Comparison of ENCODE assay signal across 24 cellular contexts in the genomic region with DNA sequence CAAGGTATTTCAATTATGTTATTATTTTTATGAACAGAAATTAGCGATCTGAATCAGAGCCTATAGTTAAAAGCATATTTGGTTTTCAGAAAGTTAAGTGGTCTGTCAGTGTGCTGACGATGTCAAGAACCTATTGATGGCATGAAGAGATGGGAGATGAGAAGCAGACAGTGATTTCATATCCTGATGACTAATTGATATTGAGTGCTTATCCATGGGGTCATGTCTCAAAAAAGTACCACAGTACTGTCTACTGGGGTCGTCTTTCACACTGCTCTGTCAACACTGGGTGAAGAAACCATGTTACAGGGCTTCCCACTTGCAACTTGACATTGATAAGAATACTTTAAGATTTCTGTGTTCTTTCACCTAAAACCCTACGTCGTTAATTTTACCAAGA.
"Had no signal": no experiment of that assay in that cellular context is flagged by ENCODE, and none has a peak within 500 bp of the region (broad histone marks: within the 10 kb centered on the region; RNA-seq: fewer than 3 reads in every experiment).

No MANE protein-coding gene starts in this region.

- H3K9me3 ChIP-seq: prostate gland, sigmoid colon, stomach, thyroid gland, vagina had no signal

- H3K4me3 ChIP-seq: lung, neural progenitor cell, prostate gland, sigmoid colon, stomach, thyroid gland, vagina had no signal

- H3K4me1 ChIP-seq: neural progenitor cell, prostate gland, sigmoid colon, thyroid gland, vagina had no signal

- H3K36me3 Mint-ChIP-seq: immature natural killer cell; neural progenitor cell; stimulated activated effector memory CD8-positive, alpha-beta T cell treated with anti-CD3 and anti-CD28 coated beads, Interleukin-12 subunit alpha, Interleukin-12 subunit beta, amount 100 ng/mL, for 72 hours had no signal

- H3K27me3 ChIP-seq: neural progenitor cell, sigmoid colon, stomach, thyroid gland, vagina had no signal

- H3K9me3 Mint-ChIP-seq: effector memory CD8-positive, alpha-beta T cell; immature natural killer cell; naive thymus-derived CD4-positive, alpha-beta T cell; nephron; stimulated activated effector memory CD8-positive, alpha-beta T cell treated with anti-CD3 and anti-CD28 coated beads, Interleukin-12 subunit alpha, Interleukin-12 subunit beta, amount 100 ng/mL, for 72 hours had no signal

- H3K4me2 ChIP-seq: neural progenitor cell had no signal

- DNase-seq: cortex of kidney; effector memory CD8-positive, alpha-beta T cell; hypothalamus; immature natural killer cell; mesendoderm; midbrain; naive thymus-derived CD4-positive, alpha-beta T cell; right cardiac atrium; sigmoid colon; stimulated activated CD4-positive, alpha-beta T cell treated with anti-CD3 and anti-CD28 coated beads, Interleukin-2, amount 100 ng/mL, for 24 hours; stimulated activated CD4-positive, alpha-beta T cell treated with anti-CD3 and anti-CD28 coated beads, Interleukin-4, amount 100 ng/mL, for 24 hours; stimulated activated naive CD4-positive, alpha-beta T cell treated with Interleukin-2 at 50 U/mL for 16 hours; stomach; thyroid gland; trophoblast cell had no signal

- H2AFZ ChIP-seq: neural progenitor cell had no signal

- H3K36me3 ChIP-seq: neural progenitor cell, prostate gland, sigmoid colon, stomach, thyroid gland, vagina had no signal

- FAIRE-seq: endometrium, frontal cortex, keratinocyte had no signal

- H3K4me3 Mint-ChIP-seq: effector memory CD8-positive, alpha-beta T cell; immature natural killer cell; naive thymus-derived CD4-positive, alpha-beta T cell; nephron; neural progenitor cell; stimulated activated effector memory CD8-positive, alpha-beta T cell treated with anti-CD3 and anti-CD28 coated beads, Interleukin-12 subunit alpha, Interleukin-12 subunit beta, amount 100 ng/mL, for 72 hours had no signal

- H3K27ac ChIP-seq: neural progenitor cell, prostate gland, sigmoid colon, stomach, thyroid gland, vagina had no signal

- H3K9ac ChIP-seq: neural progenitor cell had no signal

- H3K27ac Mint-ChIP-seq: effector memory CD8-positive, alpha-beta T cell; immature natural killer cell; naive thymus-derived CD4-positive, alpha-beta T cell; nephron; neural progenitor cell; stimulated activated effector memory CD8-positive, alpha-beta T cell treated with anti-CD3 and anti-CD28 coated beads, Interleukin-12 subunit alpha, Interleukin-12 subunit beta, amount 100 ng/mL, for 72 hours had no signal

- H3K4me1 Mint-ChIP-seq: immature natural killer cell; neural progenitor cell; stimulated activated effector memory CD8-positive, alpha-beta T cell treated with anti-CD3 and anti-CD28 coated beads, Interleukin-12 subunit alpha, Interleukin-12 subunit beta, amount 100 ng/mL, for 72 hours had no signal
